ENCODE assay signal across 8 cellular contexts in the genomic region with DNA sequence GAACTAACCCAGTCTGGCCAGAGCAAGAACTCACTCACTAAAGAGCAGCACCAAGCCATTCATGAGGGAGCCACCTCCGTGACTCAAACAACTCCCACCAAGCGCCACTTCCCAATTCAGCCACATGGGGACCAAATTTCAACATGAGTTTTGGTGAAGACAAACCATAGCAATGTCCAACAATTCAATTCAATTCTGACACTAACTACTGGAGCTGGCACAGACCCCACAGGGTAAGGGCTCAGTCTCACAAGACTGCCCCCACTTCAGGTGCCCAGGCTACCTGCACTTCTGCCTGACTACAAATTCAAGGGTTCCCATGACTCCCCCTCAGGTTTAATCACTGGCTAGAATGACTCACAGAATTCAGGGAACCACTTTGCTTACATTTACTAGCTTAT. TPM values are rescaled to one million over a fixed set of nuclear protein-coding genes. Genes with fewer than 3 reads are reported as not detected.
DNase-seq lines count a peak whose midpoint lies in the region; TF ChIP-seq lines count a peak whose summit lies in the region.

No MANE protein-coding gene starts in this region.

- H3K27me3 Mint-ChIP-seq in MCF 10A (ENCODE audit: insufficient read depth, unreplicated experiment) = no peaks in the 10 kb centered on the region
- H3K27me3 Mint-ChIP-seq in endothelial cell (ENCODE audit: unreplicated experiment) = no peaks in the 10 kb centered on the region

- H3K36me3 Mint-ChIP-seq in MCF 10A (ENCODE audit: insufficient read depth, unreplicated experiment) (no peaks in the 10 kb centered on the region), endothelial cell (ENCODE audit: low read depth, unreplicated experiment) (no peaks in the 10 kb centered on the region)

- no peaks in the 10 kb centered on the region for H3K36me3 ChIP-seq in breast epithelium

- intact Hi-C loops in MCF 10A (cut with micrococcal nuclease) = loop anchor here (5.0 kb wide), 1 partner anchor 33 kb away; no protein-coding TSS in a partner anchor
- intact Hi-C loops in breast epithelium (cut with DNase I; ENCODE audit: low total_unique reads) = no loop called here

- no peak for TF ChIP-seq POLR2A in breast epithelium (IDR thresholded peaks at IDR 0.05)

- no peaks in the 10 kb centered on the region for H3K27me3 ChIP-seq in breast epithelium

- TF ChIP-seq CTCF in MCF 10A (IDR thresholded peaks at IDR 0.05; ENCODE audit: unreplicated experiment) = no peak
- TF ChIP-seq CTCF in breast epithelium (IDR thresholded peaks at IDR 0.05) = peak in 1 of 3 donors; percentile 12
- peak; percentile 56 for TF ChIP-seq CTCF in endothelial cell (IDR thresholded peaks at IDR 0.05; ENCODE audit: unreplicated experiment)

- H3K27ac Mint-ChIP-seq in MCF 10A (ENCODE audit: low read depth, unreplicated experiment) = no peak overlapping the region
- no peak overlapping the region for H3K27ac Mint-ChIP-seq in endothelial cell (ENCODE audit: unreplicated experiment)

- no peak overlapping the region for H3K4me3 ChIP-seq in breast epithelium

- H3K27ac ChIP-seq in breast epithelium = no peak overlapping the region

- no peak overlapping the region for H3K4me3 Mint-ChIP-seq in MCF 10A (ENCODE audit: unreplicated experiment)
- H3K4me3 Mint-ChIP-seq in endothelial cell (ENCODE audit: unreplicated experiment) = no peak overlapping the region

- no peaks in the 10 kb centered on the region for H3K9me3 ChIP-seq in breast epithelium

- CTCF ChIA-PET in MCF 10A (lab: Yijun Ruan, JAX) = interaction anchor here (1.5 to 2.6 kb wide), 3 partner anchors 11 to 63 kb away, joined by 4 to 14 read pairs (median 5); no protein-coding TSS in a partner anchor

- H3K4me1 Mint-ChIP-seq in MCF 10A (ENCODE audit: insufficient read depth, unreplicated experiment) (peaks cover 5% of the 10 kb centered on the region), endothelial cell (ENCODE audit: unreplicated experiment) (no peaks in the 10 kb centered on the region)

- peak; percentile 36 for DNase-seq in MCF 10A (ENCODE audit: unreplicated experiment)
- no peak for DNase-seq in breast epithelium (ENCODE audit: low spot score in 2 of 2)
- DNase-seq in UCSD-AML1 (lab: John Stamatoyannopoulos, UW; ENCODE audit: unreplicated experiment) = peak; percentile 37
- DNase-seq in endothelial cell (ENCODE audit: low spot score) = peak; percentile 31
- DNase-seq in stimulated activated CD4-positive, alpha-beta T cell treated with anti-CD3 and anti-CD28 coated beads, Interleukin-15, amount 100 ng/mL, for 48 hours (ENCODE audit: low read depth in 2 of 2) = peak; percentile 19 to 21
- DNase-seq in retina = no peak
- no peak for DNase-seq in NCI-H146 treated with DMSO at 0.1 percent for 48 hours (lab: John Stamatoyannopoulos, UW; ENCODE audit: unreplicated experiment)
- DNase-seq in NCI-H1417 treated with DMSO at 0.1 percent for 48 hours (lab: John Stamatoyannopoulos, UW) = no peak

- no TSS peak for BruUV-seq in MCF 10A (replicated peaks; lab: Mats Ljungman, UMichigan)

- POLR2A ChIA-PET in MCF 10A (lab: Yijun Ruan, JAX) = no interaction called here

- H3K9me3 Mint-ChIP-seq in MCF 10A (ENCODE audit: unreplicated experiment) (no peaks in the 10 kb centered on the region), endothelial cell (ENCODE audit: unreplicated experiment) (no peaks in the 10 kb centered on the region)

- H3K4me1 ChIP-seq in breast epithelium = no peaks in the 10 kb centered on the region

RNA-seq across cellular contexts. Expression of a gene that starts 48.8 kb away (rescaled TPM):
- 31.5 and 39.3 TPM in 2 replicates for total RNA-seq in MCF 10A (2022)
- 10 to 100 TPM; 45.9 to 72.8 (median 54.9) TPM for total RNA-seq in breast epithelium
- total RNA-seq in endothelial cell (ENCODE audit: unreplicated experiment) = 41.7 TPM

Comparison
In these comparisons a context has a peak if more than half of its experiments do, and no peak if none do; other contexts are left out.
1. DNase-seq: peak in MCF 10A (single experiment), UCSD-AML1 (single experiment), endothelial cell (single experiment) and stimulated activated CD4-positive, alpha-beta T cell treated with anti-CD3 and anti-CD28 coated beads, Interleukin-15, amount 100 ng/mL, for 48 hours (2 of 2); none in breast epithelium (0 of 2), retina (single experiment), NCI-H146 treated with DMSO at 0.1 percent for 48 hours (single experiment) and NCI-H1417 treated with DMSO at 0.1 percent for 48 hours (single experiment).